18 cellular contexts compared by ENCODE assay signal in genomic region chr12:26295001-26295400, GRCh38.
"Had no signal": no experiment of that assay in that cellular context is flagged by ENCODE, and none has a peak within 500 bp of the region (broad histone marks: within the 10 kb centered on the region; RNA-seq: fewer than 3 reads in every experiment).

No MANE protein-coding gene starts in this region.

- H3K9me3 ChIP-seq: MG63, SJCRH30 had no signal

- DNase-seq: KBM-7, MG63, NCI-H1092, NCI-H1105 treated with DMSO at 0.1 percent for 48 hours, NCI-H1417 treated with DMSO at 0.1 percent for 48 hours, NCI-H146, NCI-H1694 treated with DMSO at 0.1 percent for 48 hours, NCI-H2029, NCI-H2081 treated with DMSO at 0.1 percent for 48 hours, NCI-H2171, NCI-H226, NCI-H446 treated with DMSO at 0.1 percent for 48 hours, NCI-H510A treated with DMSO at 0.1 percent for 48 hours, NCI-H526, SHP77 treated with DMSO at 0.1 percent for 48 hours, SJCRH30, T-helper 1 cell had no signal

- H3K36me3 ChIP-seq: MG63, SJCRH30 had no signal

- H3K27me3 ChIP-seq: MG63, SJCRH30 had no signal

- H3K27ac ChIP-seq: HL-60, SJCRH30 had no signal

- H3K4me3 ChIP-seq: MG63, SJCRH30 had no signal
